In the genomic region with DNA sequence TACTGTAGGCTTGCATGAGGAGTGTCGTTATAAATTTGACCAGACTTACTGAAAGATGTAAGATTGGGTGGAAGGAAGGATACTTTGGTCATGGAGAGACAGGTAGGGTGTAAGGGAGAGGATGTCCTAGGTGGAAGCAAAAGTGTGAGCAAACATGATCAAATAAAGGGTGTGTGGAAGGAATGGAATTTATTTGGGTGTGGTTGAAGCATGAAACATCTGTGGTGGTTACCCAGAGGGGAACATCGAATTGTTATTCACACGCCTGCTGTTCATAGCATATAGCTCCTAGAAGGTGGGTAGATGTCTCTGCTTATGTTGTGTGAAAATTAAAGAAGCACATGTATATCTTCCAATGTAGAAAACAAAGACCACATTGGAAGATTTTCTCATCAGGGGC, we compare ENCODE assay signal across 21 cellular contexts.
"Had no signal": no experiment of that assay in that cellular context is flagged by ENCODE, and none has a peak within 500 bp of the region (broad histone marks: within the 10 kb centered on the region; RNA-seq: fewer than 3 reads in every experiment).

No MANE protein-coding gene starts in this region.

- H3K36me3 ChIP-seq: MG63, Peyer's patch had no signal

- DNase-seq: KBM-7, MG63, NCI-H1092, NCI-H1105 treated with DMSO at 0.1 percent for 48 hours, NCI-H1417 treated with DMSO at 0.1 percent for 48 hours, NCI-H146, NCI-H1694 treated with DMSO at 0.1 percent for 48 hours, NCI-H1930, NCI-H2081, NCI-H2107, NCI-H2171, NCI-H226, NCI-H446, NCI-H510A, NCI-H524 treated with DMSO at 0.1 percent for 48 hours, NCI-H69, NCI-H774, PC-9, Peyer's patch, SHP77, SK-N-SH had no signal

- H3K4me1 ChIP-seq: Peyer's patch had no signal

- H3K27ac ChIP-seq: PC-9, Peyer's patch had no signal

- H2AFZ ChIP-seq: PC-9 had no signal

- H3K27me3 ChIP-seq: Peyer's patch had no signal

- H3K9me3 ChIP-seq: Peyer's patch had no signal

- H3K4me2 ChIP-seq: PC-9, SK-N-SH had no signal

- H3K9ac ChIP-seq: SK-N-SH had no signal

- H3K4me3 ChIP-seq: MG63, PC-9, Peyer's patch had no signal
